1 cellular context compared by ENCODE assay signal in genomic region chr2:172119089-172119488, GRCh38.
TF ChIP-seq lines count a peak whose summit lies in the region.

No MANE protein-coding gene starts in this region.

TF ChIP-seq in HCT116, 20 proteins besides CTCF, POLR2A, EP300 and RAD21 (continued from another document):
- TF ChIP-seq REST (IDR thresholded peaks at IDR 0.05; ENCODE audit: low read depth) (no peak), FOSL1 (IDR thresholded peaks at IDR 0.05; ENCODE audit: low read depth) (peak; percentile 65), SP1 (IDR thresholded peaks at IDR 0.05; ENCODE audit: low read depth) (peak; percentile 51), ZBTB33 (IDR thresholded peaks at IDR 0.05; ENCODE audit: extremely low read depth, insufficient replicate concordance, low read length) (no peak), EZH2phosphoT487 (IDR thresholded peaks at IDR 0.05; ENCODE audit: borderline replicate concordance) (no peak), EGR1 (IDR thresholded peaks at IDR 0.05; ENCODE audit: low read depth) (0 out of 2 replicates have a peak, but pooled peaks have one; percentile 17), YY1 (IDR thresholded peaks at IDR 0.05; ENCODE audit: extremely low read depth, insufficient replicate concordance, low read depth, low read length) (no peak), TCF7L2 (IDR thresholded peaks at IDR 0.05; ENCODE audit: borderline replicate concordance, extremely low read depth, insufficient read depth, insufficient read length) (no peak), ZFX (IDR thresholded peaks at IDR 0.05) (no peak)
